ENCODE assay signal across 15 cellular contexts in the genomic region with DNA sequence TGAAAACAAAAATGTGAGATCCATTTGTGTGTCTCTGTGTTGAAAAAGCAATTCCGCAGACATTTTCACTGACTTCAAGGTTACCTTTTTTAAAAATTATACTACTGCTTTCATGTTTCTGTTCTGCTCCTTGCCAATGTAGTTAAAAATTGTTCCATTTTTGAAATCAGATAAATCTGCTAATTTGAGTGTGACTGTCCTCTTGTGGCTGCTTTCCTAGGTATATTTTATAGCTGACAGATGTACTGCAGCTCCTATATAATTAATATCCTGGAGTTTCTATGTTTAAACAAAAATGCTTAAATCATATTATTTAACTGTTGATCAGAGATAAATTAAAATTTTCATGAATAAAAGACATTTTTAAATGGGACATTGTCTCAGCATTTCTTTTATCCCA.
"Had no signal": no experiment of that assay in that cellular context is flagged by ENCODE, and none has a peak within 500 bp of the region (broad histone marks: within the 10 kb centered on the region; RNA-seq: fewer than 3 reads in every experiment).

No MANE protein-coding gene starts in this region.

- DNase-seq: activated CD4-positive, alpha-beta T cell treated with anti-CD3 and anti-CD28 coated beads, Interleukin-2, amount 50 U/mL, for 4 hours; activated naive CD4-positive, alpha-beta T cell treated with anti-CD3 and anti-CD28 coated beads, Interleukin-2, amount 50 U/mL, for 16 hours; activated T-cell treated with anti-CD3 and anti-CD28 coated beads, Interleukin-2, amount 50 U/mL, for 1 hour; body of pancreas; dorsolateral prefrontal cortex; head of caudate nucleus; retina; stimulated activated CD4-positive, alpha-beta T cell treated with anti-CD3 and anti-CD28 coated beads, Interleukin-1b, Interleukin-23, amount 100 ng/mL, for 48 hours; stimulated activated naive CD4-positive, alpha-beta T cell; substantia nigra; transverse colon had no signal

- H3K27me3 ChIP-seq: body of pancreas, dorsolateral prefrontal cortex, transverse colon had no signal

- H3K4me3 Mint-ChIP-seq: neural crest cell had no signal

- H3K36me3 ChIP-seq: transverse colon had no signal

- H3K4me1 ChIP-seq: body of pancreas, parathyroid adenoma, transverse colon had no signal

- ATAC-seq: body of pancreas, esophagus mucosa, left lobe of liver had no signal

- H3K4me1 Mint-ChIP-seq: neural crest cell had no signal

- H3K27ac ChIP-seq: body of pancreas, dorsolateral prefrontal cortex, parathyroid adenoma, transverse colon had no signal

- H3K9me3 Mint-ChIP-seq: neural crest cell had no signal

- H3K9me3 ChIP-seq: body of pancreas, transverse colon had no signal

- H3K4me3 ChIP-seq: body of pancreas, dorsolateral prefrontal cortex, transverse colon had no signal

- H3K79me2 ChIP-seq: parathyroid adenoma had no signal

- H2AFZ ChIP-seq: parathyroid adenoma had no signal
